17 cellular contexts compared by ENCODE assay signal in genomic region chr7:144386741-144387140, GRCh38. TPM values are rescaled to one million over a fixed set of nuclear protein-coding genes. Genes with fewer than 3 reads are reported as not detected.
DNase-seq lines count a peak whose midpoint lies in the region; ATAC-seq and TF ChIP-seq lines count a peak whose summit lies in the region.
"Had no signal": no experiment of that assay in that cellular context is flagged by ENCODE, and none has a peak within 500 bp of the region (broad histone marks: within the 10 kb centered on the region; RNA-seq: fewer than 3 reads in every experiment).

No MANE protein-coding gene starts in this region.

- no peak overlapping the region for H3K4me3 Mint-ChIP-seq in stimulated activated naive CD8-positive, alpha-beta T cell treated with anti-CD3 and anti-CD28 coated beads, Interleukin-15, amount 100 ng/mL, for 72 hours
- H3K4me3 Mint-ChIP-seq in CD4-positive, alpha-beta T cell, result no peak overlapping the region
- H3K4me3 Mint-ChIP-seq: brain; stimulated activated naive B cell treated with anti-CD40 and anti-IgM and Interleukin-4, amounts not matched to agents 10 μg/mL and 1 μg/mL and 100 μg/mL, for 72 hours had no signal

- no peaks in the 10 kb centered on the region for H3K27me3 Mint-ChIP-seq in stimulated activated naive CD8-positive, alpha-beta T cell treated with anti-CD3 and anti-CD28 coated beads, Interleukin-15, amount 100 ng/mL, for 72 hours
- no peaks in the 10 kb centered on the region for H3K27me3 Mint-ChIP-seq in CD4-positive, alpha-beta T cell
- H3K27me3 Mint-ChIP-seq: stimulated activated naive B cell treated with anti-CD40 and anti-IgM and Interleukin-4, amounts not matched to agents 10 μg/mL and 1 μg/mL and 100 μg/mL, for 72 hours had no signal

- no peak overlapping the region for H3K27ac ChIP-seq in brain microvascular endothelial cell
- H3K27ac ChIP-seq in CD4-positive, alpha-beta T cell (ENCODE audit: low read depth, low read length), result no peak overlapping the region
- H3K27ac ChIP-seq: KMS-11, left ventricle myocardium inferior, VCaP had no signal

- no peak overlapping the region for H3K27ac Mint-ChIP-seq in stimulated activated naive CD8-positive, alpha-beta T cell treated with anti-CD3 and anti-CD28 coated beads, Interleukin-15, amount 100 ng/mL, for 72 hours
- no peak overlapping the region for H3K27ac Mint-ChIP-seq in CD4-positive, alpha-beta T cell
- H3K27ac Mint-ChIP-seq: brain; stimulated activated naive B cell treated with anti-CD40 and anti-IgM and Interleukin-4, amounts not matched to agents 10 μg/mL and 1 μg/mL and 100 μg/mL, for 72 hours had no signal

- no peaks in the 10 kb centered on the region for H3K27me3 ChIP-seq in brain microvascular endothelial cell (replicated peaks)
- no peaks in the 10 kb centered on the region for H3K27me3 ChIP-seq in CD4-positive, alpha-beta T cell (ENCODE audit: control insufficient read depth, insufficient read depth, low read length)

- CTCF ChIA-PET in CD4-positive, alpha-beta T cell (lab: Charles Lee), result interaction anchor here (0.6 kb wide), 1 partner anchor 16 kb away, joined by 5 read pairs; no protein-coding TSS in a partner anchor

- no peaks in the 10 kb centered on the region for H3K36me3 ChIP-seq in brain microvascular endothelial cell (replicated peaks)
- H3K36me3 ChIP-seq: left ventricle myocardium inferior had no signal

- DNase-seq in stimulated activated naive CD8-positive, alpha-beta T cell treated with anti-CD3 and anti-CD28 coated beads, Interleukin-15, Interleukin-2, amounts not matched to agents 100 U/mL and 50 U/mL, for 24 hours, result no peak
- DNase-seq in stimulated activated naive CD8-positive, alpha-beta T cell treated with anti-CD3 and anti-CD28 coated beads, Interleukin-15, amount 100 ng/mL, for 72 hours, result no peak
- DNase-seq in brain microvascular endothelial cell (peak; percentile 61), iris pigment epithelial cell (ENCODE audit: low read depth) (peak; percentile 85), NCI-H510A treated with DMSO at 0.1 percent for 48 hours (lab: John Stamatoyannopoulos, UW) (no peak), DMS 273 treated with DMSO at 0.1 percent for 48 hours (lab: John Stamatoyannopoulos, UW) (no peak)
- no peak for DNase-seq in CD4-positive, alpha-beta T cell
- DNase-seq: activated gamma-delta T cell; left ventricle myocardium inferior; posterior cingulate gyrus; stimulated activated naive B cell treated with anti-CD40 and anti-IgM and Interleukin-4, amounts not matched to agents 10 μg/mL and 1 μg/mL and 100 μg/mL, for 72 hours had no signal

- H3K9me3 ChIP-seq in CD4-positive, alpha-beta T cell (ENCODE audit: control insufficient read depth, low read length), result no peaks in the 10 kb centered on the region
- H3K9me3 ChIP-seq: left ventricle myocardium inferior had no signal

- intact Hi-C loops in CD4-positive, alpha-beta T cell (cut with DNase I, micrococcal nuclease), result loop anchor here in 1 of 2 experiments (1.0 kb wide), 1 partner anchor 13 kb away; no protein-coding TSS in a partner anchor

- ATAC-seq in stimulated activated naive CD8-positive, alpha-beta T cell treated with anti-CD3 and anti-CD28 coated beads, Interleukin-15, Interleukin-2, amounts not matched to agents 100 U/mL and 50 U/mL, for 24 hours, result peak; percentile 38
- ATAC-seq in stimulated activated naive CD8-positive, alpha-beta T cell treated with anti-CD3 and anti-CD28 coated beads, Interleukin-15, amount 100 ng/mL, for 72 hours, result no peak
- ATAC-seq in CD4-positive, alpha-beta T cell (ENCODE audit: poor library complexity), result no peak
- ATAC-seq in HG03196 (IDR thresholded peaks at IDR 0.05; ENCODE audit: unreplicated experiment), result no peak
- ATAC-seq: stimulated activated naive B cell treated with anti-CD40 and anti-IgM and Interleukin-4, amounts not matched to agents 10 μg/mL and 1 μg/mL and 100 μg/mL, for 72 hours had no signal

- no peaks in the 10 kb centered on the region for H3K9me3 Mint-ChIP-seq in stimulated activated naive CD8-positive, alpha-beta T cell treated with anti-CD3 and anti-CD28 coated beads, Interleukin-15, amount 100 ng/mL, for 72 hours
- no peaks in the 10 kb centered on the region for H3K9me3 Mint-ChIP-seq in CD4-positive, alpha-beta T cell
- H3K9me3 Mint-ChIP-seq: brain; stimulated activated naive B cell treated with anti-CD40 and anti-IgM and Interleukin-4, amounts not matched to agents 10 μg/mL and 1 μg/mL and 100 μg/mL, for 72 hours had no signal

- POLR2A ChIA-PET in CD4-positive, alpha-beta T cell (lab: Charles Lee), result no interaction called here

- in situ Hi-C loops in brain microvascular endothelial cell (cut with HindIII; ENCODE audit: low pct_ligation_motif_present, low sequenced_read_pairs), result no loop called here

- peaks cover 16% of the 10 kb centered on the region for H3K4me1 Mint-ChIP-seq in stimulated activated naive CD8-positive, alpha-beta T cell treated with anti-CD3 and anti-CD28 coated beads, Interleukin-15, amount 100 ng/mL, for 72 hours
- H3K4me1 Mint-ChIP-seq in CD4-positive, alpha-beta T cell (ENCODE audit: low read depth), result peaks cover 2% of the 10 kb centered on the region

- H3K36me3 Mint-ChIP-seq in CD4-positive, alpha-beta T cell (ENCODE audit: low read depth), result no peaks in the 10 kb centered on the region
- H3K36me3 Mint-ChIP-seq: brain had no signal

- no peak overlapping the region for H3K4me3 ChIP-seq in brain microvascular endothelial cell (ENCODE audit: low read depth, low read length)
- H3K4me3 ChIP-seq: left ventricle myocardium inferior had no signal

- TF ChIP-seq CTCF in brain microvascular endothelial cell (IDR thresholded peaks at IDR 0.05; ENCODE audit: low read depth, low read length, missing control alignments), result no peak
- no peak for TF ChIP-seq CTCF in CD4-positive, alpha-beta T cell (IDR thresholded peaks at IDR 0.05)

RNA-seq across cellular contexts. Expression of gene NOBOX, which starts 16.8 kb away (rescaled TPM):
- not detected for total RNA-seq in CD4-positive, alpha-beta T cell
- total RNA-seq: left ventricle myocardium inferior, myocyte, urinary bladder had no signal

RNA-seq across cellular contexts. Expression of gene ARHGEF5, which starts 31.5 kb away (rescaled TPM):
- 1 to 10 TPM; 7.9 to 9.0 TPM for total RNA-seq in CD4-positive, alpha-beta T cell

Comparison
In these comparisons a context has a peak if more than half of its experiments do, and no peak if none do; other contexts are left out.
1. DNase-seq: peak in brain microvascular endothelial cell (single experiment) and iris pigment epithelial cell (single experiment); none in stimulated activated naive CD8-positive, alpha-beta T cell treated with anti-CD3 and anti-CD28 coated beads, Interleukin-15, Interleukin-2, amounts not matched to agents 100 U/mL and 50 U/mL, for 24 hours (single experiment), stimulated activated naive CD8-positive, alpha-beta T cell treated with anti-CD3 and anti-CD28 coated beads, Interleukin-15, amount 100 ng/mL, for 72 hours (0 of 2), CD4-positive, alpha-beta T cell (0 of 10), NCI-H510A treated with DMSO at 0.1 percent for 48 hours (single experiment) and DMS 273 treated with DMSO at 0.1 percent for 48 hours (single experiment).